14 cellular contexts compared by ENCODE assay signal in genomic region chrX:89921665-89922064, GRCh38. TPM values are rescaled to one million over a fixed set of nuclear protein-coding genes. Genes with fewer than 3 reads are reported as not detected.
A peak's percentile ranks its signal among the peaks of the same experiment; 100 is the strongest.
DNase-seq lines count a peak whose midpoint lies in the region; ATAC-seq, FAIRE-seq and TF ChIP-seq lines count a peak whose summit lies in the region.
"Not testable (repeated sequence)": the region's sequence is repeated elsewhere in the genome, so short reads cannot be mapped to it uniquely, and the experiment has no call there.
"Had no signal": no experiment of that assay in that cellular context is flagged by ENCODE, and none has a peak within 500 bp of the region (broad histone marks: within the 10 kb centered on the region; RNA-seq: fewer than 3 reads in every experiment).

TGIF2LX (plus strand) TSS chrX:89921908; CDS start chrX:89922086, 178 bp downstream.

- not testable (repeated sequence) for H3K36me3 ChIP-seq in HepG2 (replicated peaks in 1 of 2; ENCODE audit: control insufficient read depth in 1 of 2, insufficient read depth in 2 of 2, low read length in 2 of 2)

- not testable (repeated sequence) for H3K4me1 ChIP-seq in A549; HepG2 (ENCODE audit: insufficient read depth, low read length)

- TF ChIP-seq POLR2A in A549 (IDR thresholded peaks at IDR 0.05; ENCODE audit: low read length); HepG2 (IDR thresholded peaks at IDR 0.05; ENCODE audit: insufficient read depth in 1 of 2, low read depth in 2 of 2, low read length in 2 of 2): not testable (repeated sequence)

- H3K9me3 ChIP-seq in A549; HepG2 (ENCODE audit: low read length): not testable (repeated sequence)

- peak; percentile 28 for FAIRE-seq in A549 (lab: Jason Lieb, UNC)
- not testable (repeated sequence) for FAIRE-seq in HepG2 (lab: Jason Lieb, UNC); urothelium cell line (lab: Jason Lieb, UNC)

- H3K4me2 ChIP-seq in A549; HepG2 (ENCODE audit: low read depth, low read length): not testable (repeated sequence)

- not testable (repeated sequence) for BruUV-seq in HepG2 (replicated peaks; lab: Mats Ljungman, UMichigan)

- WGBS in A549 (ENCODE audit: missing lambda C conversion rate), result 20% methylated on average over 9 of the region's 9 CpGs
- 28% methylated on average over 5 of the region's 9 CpGs for WGBS in HepG2 (ENCODE audit: low lambda C conversion rate)

- TF ChIP-seq EP300 in A549 (IDR thresholded peaks at IDR 0.05); HepG2 (IDR thresholded peaks at IDR 0.05; ENCODE audit: low read depth in 2 of 2, low read length in 2 of 2); HepG2 (CRISPR knock-in tag; IDR thresholded peaks at IDR 0.05; ENCODE audit: borderline replicate concordance): not testable (repeated sequence)

- DNase-seq in A549 (ENCODE audit: low read depth in 1 of 2, low spot score in 1 of 2); HepG2 (ENCODE audit: low spot score): not testable (repeated sequence)
- DNase-seq in NCI-H1105 treated with DMSO at 0.1 percent for 48 hours (lab: John Stamatoyannopoulos, UW) (peak; percentile 50), NCI-H1930 (lab: John Stamatoyannopoulos, UW) (peak; percentile 3 to 11), NCI-H510A treated with DMSO at 0.1 percent for 48 hours (lab: John Stamatoyannopoulos, UW) (peak; percentile 1), NCI-H82 (lab: John Stamatoyannopoulos, UW) (peak; percentile 0), urothelium cell line (ENCODE audit: low spot score) (peak; percentile 3)

- not testable (repeated sequence) for TF ChIP-seq CTCF in A549 (IDR thresholded peaks at IDR 0.05); HepG2 (CRISPR knock-in tag; IDR thresholded peaks at IDR 0.05)

- not testable (repeated sequence) for H4K20me1 ChIP-seq in HepG2 (ENCODE audit: insufficient read depth, low read length)

- not testable (repeated sequence) for H3K4me3 ChIP-seq in A549; HepG2 (replicated peaks in 1 of 3; ENCODE audit: insufficient read depth in 1 of 3, low read depth in 2 of 3, low read length in 3 of 3)

- H3K27me3 ChIP-seq in HepG2 (ENCODE audit: control insufficient read depth in 1 of 2, insufficient read depth in 2 of 2, low read length in 2 of 2), result not testable (repeated sequence)

- not testable (repeated sequence) for H3K9ac ChIP-seq in HepG2 (ENCODE audit: insufficient read depth, low read depth, low read length)

- intact Hi-C loops in HepG2 (cut with micrococcal nuclease; ENCODE audit: unreplicated experiment), result not testable (repeated sequence)

- not testable (repeated sequence) for H3K79me2 ChIP-seq in HepG2 (ENCODE audit: insufficient read depth, low read length)

- in situ Hi-C loops in HepG2 (cut with HindIII; ENCODE audit: extremely low pct_ligation_motif_present, low pct_unique_long_range_greater_than_20kb), result not testable (repeated sequence)

- not testable (repeated sequence) for ATAC-seq in A549, HepG2

- not testable (repeated sequence) for TF ChIP-seq RAD21 in A549 (conservative IDR thresholded peaks at IDR 0.05 in 1 of 2, IDR thresholded peaks at IDR 0.05 in 1 of 2); HepG2 (CRISPR knock-in tag; IDR thresholded peaks at IDR 0.05)

- H3K27ac ChIP-seq in A549; HepG2 (ENCODE audit: extremely low read length, insufficient read depth, low read length): not testable (repeated sequence)

- H2AFZ ChIP-seq in HepG2 (ENCODE audit: low read length), result not testable (repeated sequence)

- POLR2A ChIA-PET in A549 (lab: Yijun Ruan, JAX); HepG2 (lab: Yijun Ruan, JAX): not testable (repeated sequence)

- CTCF ChIA-PET in A549 (lab: Yijun Ruan, JAX); HepG2 (lab: Yijun Ruan, JAX; ENCODE audit: low intra/inter-chr PET ratio, low total read pairs): not testable (repeated sequence)

TF ChIP-seq in HepG2, 621 proteins besides CTCF, POLR2A, EP300 and RAD21:
- TF ChIP-seq CREB1 (IDR thresholded peaks at IDR 0.05), result peak; percentile 76
- TF ChIP-seq CREB1 (CRISPR knock-in tag; IDR thresholded peaks at IDR 0.05), result not testable (repeated sequence)

RNA-seq across cellular contexts. Expression of gene TGIF2LX, which starts in this region (rescaled TPM):
- polyA plus RNA-seq in A549 (2011; rRNA removed), result not detected in 2 replicates
- polyA plus RNA-seq in A549 (2012; cell fraction: cytosol; rRNA removed), result not detected in 2 replicates
- polyA plus RNA-seq in A549 (2012; cell fraction: nucleus; rRNA removed), result not detected in 2 replicates
- polyA plus RNA-seq in A549 (2017; fragmentation: RNase III; extraction: RNeasy Plus Mini Kit Qiagen cat#74134 plus additional on column Dnase treatment), result not detected in 3 replicates
- not detected in 2 replicates for polyA minus RNA-seq in A549 (2011; rRNA and poly(A)+ RNA removed)
- total RNA-seq in HepG2 (2016; rRNA removed; fragmentation: Illumina TruSeq; extraction: Trizol), result not detected in 2 replicates
- total RNA-seq in HepG2 (2016; cell fraction: cytosol; rRNA removed; fragmentation: Illumina TruSeq; extraction: Trizol; ENCODE audit: low read depth), result not detected in 2 replicates
- not detected in 2 replicates for total RNA-seq in HepG2 (2016; cell fraction: insoluble cytoplasmic fraction; rRNA removed; fragmentation: Illumina TruSeq; extraction: Trizol)
- total RNA-seq in HepG2 (2016; cell fraction: membrane; rRNA removed; fragmentation: Illumina TruSeq; extraction: Trizol), result not detected in 2 replicates
- not detected in 2 replicates for total RNA-seq in HepG2 (2016; cell fraction: nucleus; rRNA removed; fragmentation: Illumina TruSeq; extraction: Trizol)
- polyA plus RNA-seq in HepG2 (2011; rRNA removed), result not detected in 2 replicates
- not detected in 2 replicates for polyA plus RNA-seq in HepG2 (2011; cell fraction: cytosol; rRNA removed)
- not detected in 2 replicates for polyA plus RNA-seq in HepG2 (2011; cell fraction: nucleus; rRNA removed)
- polyA plus RNA-seq in HepG2 (2012), result not detected in 2 replicates
- polyA plus RNA-seq in HepG2 (2016; cell fraction: cytosol; fragmentation: Illumina TruSeq; extraction: Trizol; ENCODE audit: low read depth), result not detected in 2 replicates
- polyA plus RNA-seq in HepG2 (2016; cell fraction: insoluble cytoplasmic fraction; fragmentation: Illumina TruSeq; extraction: Trizol; ENCODE audit: low read depth), result not detected in 2 replicates
- polyA plus RNA-seq in HepG2 (2016; cell fraction: membrane; fragmentation: Illumina TruSeq; extraction: Trizol; ENCODE audit: low read depth), result not detected in 2 replicates
- polyA plus RNA-seq in HepG2 (2016; cell fraction: nucleus; fragmentation: Illumina TruSeq; extraction: Trizol; ENCODE audit: insufficient read depth, low read depth), result not detected in 2 replicates
- 0.23 TPM in 1 of 2 replicates, not detected in the other for polyA minus RNA-seq in HepG2 (2011; rRNA and poly(A)+ RNA removed; ENCODE audit: low replicate concordance)
- polyA minus RNA-seq in HepG2 (2011; cell fraction: cytosol; rRNA and poly(A)+ RNA removed), result not detected in 2 replicates
- polyA minus RNA-seq in HepG2 (2011; cell fraction: nucleus; rRNA and poly(A)+ RNA removed), result not detected in 2 replicates
- total RNA-seq: CD4-positive, CD25-positive, alpha-beta regulatory T cell; CD8-positive, alpha-beta memory T cell; GM23248; H7; HFFc6; HT1080; IMR-90 had no signal
- polyA plus RNA-seq: CD4-positive, CD25-positive, alpha-beta regulatory T cell; CD8-positive, alpha-beta memory T cell; GM23248; IMR-90 had no signal
